ENCODE assay signal across 22 cellular contexts in genomic region chr11:38593649-38594048, GRCh38.
DNase-seq lines count a peak whose midpoint lies in the region; TF ChIP-seq lines count a peak whose summit lies in the region.
"Had no signal": no experiment of that assay in that cellular context is flagged by ENCODE, and none has a peak within 500 bp of the region (broad histone marks: within the 10 kb centered on the region; RNA-seq: fewer than 3 reads in every experiment).

No MANE protein-coding gene starts in this region.

- POLR2A ChIA-PET in AG04449 (lab: Yijun Ruan, JAX) = no interaction called here

- H3K9me3 ChIP-seq in tibial nerve = no peaks in the 10 kb centered on the region

- no peak for TF ChIP-seq CTCF in AG04449 (IDR thresholded peaks at IDR 0.05; ENCODE audit: insufficient read depth, low read length, missing control alignments)
- TF ChIP-seq CTCF in fibroblast of pulmonary artery (IDR thresholded peaks at IDR 0.05; ENCODE audit: low read length, missing control alignments) = no peak
- TF ChIP-seq CTCF in tibial nerve (IDR thresholded peaks at IDR 0.05) = no peak
- TF ChIP-seq CTCF in coronary artery (IDR thresholded peaks at IDR 0.05) = no peak

- CTCF ChIA-PET in AG04449 (lab: Yijun Ruan, JAX) = no interaction called here

- no peaks in the 10 kb centered on the region for H3K27me3 ChIP-seq in tibial nerve
- H3K27me3 ChIP-seq: brain microvascular endothelial cell had no signal

- H3K4me3 ChIP-seq in AG04449 (ENCODE audit: low read depth, low read length) (no peak overlapping the region), fibroblast of pulmonary artery (replicated peaks; ENCODE audit: low read depth, low read length) (no peak overlapping the region), tibial nerve (no peak overlapping the region), coronary artery (no peak overlapping the region)
- H3K4me3 ChIP-seq: K562, left ventricle myocardium inferior had no signal

- no peaks in the 10 kb centered on the region for H3K4me1 ChIP-seq in tibial nerve
- H3K4me1 ChIP-seq: left ventricle myocardium inferior had no signal

- H3K36me3 ChIP-seq in tibial nerve = no peaks in the 10 kb centered on the region
- H3K36me3 ChIP-seq: brain microvascular endothelial cell, left ventricle myocardium inferior had no signal

- DNase-seq in AG04449 (ENCODE audit: low read depth, low spot score) (peak; percentile 21), HS-5 (ENCODE audit: low read depth) (peak; percentile 39), amniotic epithelial cell (ENCODE audit: low read depth) (peak; percentile 24), fibroblast of pulmonary artery (ENCODE audit: low read depth) (peak; percentile 26), tibial nerve (ENCODE audit: low spot score in 2 of 2) (no peak), D341Med (ENCODE audit: low spot score) (no peak), coronary artery (ENCODE audit: low spot score) (no peak)
- DNase-seq in activated effector memory CD4-positive, alpha-beta T cell treated with anti-CD3 and anti-CD28 coated beads, Interleukin-2, amount 50 U/mL, for 16 hours = no peak
- DNase-seq: activated CD4-positive, alpha-beta T cell treated with anti-CD3 and anti-CD28 coated beads for 48 hours; activated T-cell treated with anti-CD3 and anti-CD28 coated beads, Interleukin-2, amount 50 U/mL, for 72 hours; brain microvascular endothelial cell; C1 segment of cervical spinal cord; H7; immature natural killer cell; left ventricle myocardium inferior; NCI-H187; NCI-H748 treated with DMSO at 0.1 percent for 48 hours; OCI-M1; posterior cingulate gyrus; SIG-M5; substantia nigra had no signal

- WGBS in tibial nerve, 2 donors = 72 to 86% methylated on average over 1 of the region's 1 CpG

- no peak overlapping the region for H3K27ac ChIP-seq in tibial nerve
- no peak overlapping the region for H3K27ac ChIP-seq in coronary artery
- H3K27ac ChIP-seq: brain microvascular endothelial cell, left ventricle myocardium inferior had no signal

- no peak for TF ChIP-seq POLR2A in tibial nerve (IDR thresholded peaks at IDR 0.05)

- TF ChIP-seq EP300 in tibial nerve (IDR thresholded peaks at IDR 0.05) = no peak

Comparison
In these comparisons a context has a peak if more than half of its experiments do, and no peak if none do; other contexts are left out.
1. DNase-seq: peak in AG04449 (single experiment), HS-5 (single experiment), amniotic epithelial cell (single experiment) and fibroblast of pulmonary artery (single experiment); none in tibial nerve (0 of 2), D341Med (single experiment), activated effector memory CD4-positive, alpha-beta T cell treated with anti-CD3 and anti-CD28 coated beads, Interleukin-2, amount 50 U/mL, for 16 hours (single experiment) and coronary artery (single experiment).